In the genomic region with DNA sequence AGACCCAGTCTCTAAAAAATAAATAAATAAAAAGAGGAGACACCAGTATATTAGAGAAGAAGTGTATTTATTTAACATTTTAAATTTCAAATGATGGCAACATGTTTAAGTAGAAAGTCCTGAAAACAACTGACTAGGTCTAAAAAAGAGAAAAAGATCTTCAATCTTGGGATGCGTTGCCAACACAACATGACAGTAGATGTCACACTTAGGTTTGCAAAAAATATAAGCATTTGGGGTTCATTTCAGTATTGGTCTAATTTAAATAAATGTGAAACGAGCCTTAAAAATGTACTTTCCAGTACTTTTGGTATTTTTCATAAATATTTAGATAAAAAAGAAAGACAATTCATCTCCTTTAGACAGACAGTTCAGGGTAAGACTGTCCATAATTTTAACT, we compare ENCODE assay signal across 25 cellular contexts. TPM values are rescaled to one million over a fixed set of nuclear protein-coding genes. Genes with fewer than 3 reads are reported as not detected.
A peak's percentile ranks its signal among the peaks of the same experiment; 100 is the strongest.
DNase-seq lines count a peak whose midpoint lies in the region; ATAC-seq, FAIRE-seq and TF ChIP-seq lines count a peak whose summit lies in the region.
"Had no signal": no experiment of that assay in that cellular context is flagged by ENCODE, and none has a peak within 500 bp of the region (broad histone marks: within the 10 kb centered on the region; RNA-seq: fewer than 3 reads in every experiment).

No MANE protein-coding gene starts in this region.

- intact Hi-C loops in K562 (cut with micrococcal nuclease) = no loop called here
- intact Hi-C loops in activated T-helper 2 cell treated with anti-CD3 and anti-CD28 coated beads, Interferon-gamma antibody, Interleukin-2, Interleukin-4, amounts not matched to agents 10 μg/mL and 5 μg/mL and 100 μg/mL, durations not matched to agents 14 hours and 24 hours and 36 hours (cut with micrococcal nuclease) = loop anchor here (5.0 to 10.0 kb wide), 2 partner anchors 52 to 299 kb away; partner anchors contain the start of genes BCL2L2, CDH24 and PPP1R3E

- no peaks in the 10 kb centered on the region for H3K27me3 Mint-ChIP-seq in activated T-cell treated with anti-CD3 and anti-CD28 coated beads, Interleukin-2, amount 50 U/mL, for 24 hours
- H3K27me3 Mint-ChIP-seq in activated T-cell treated with anti-CD3 and anti-CD28 coated beads, Interleukin-2, amount 50 U/mL, for 4 hours (ENCODE audit: low read depth) = no peaks in the 10 kb centered on the region
- no peaks in the 10 kb centered on the region for H3K27me3 Mint-ChIP-seq in activated T-helper 2 cell treated with anti-CD3 and anti-CD28 coated beads, Interferon-gamma antibody, Interleukin-2, Interleukin-4, amounts not matched to agents 10 μg/mL and 5 μg/mL and 100 μg/mL, durations not matched to agents 14 hours and 24 hours and 36 hours (ENCODE audit: low read depth)
- H3K27me3 Mint-ChIP-seq: activated CD4-positive, alpha-beta memory T cell treated with anti-CD3 and anti-CD28 coated beads for 36 hours; activated T-helper 17 cell treated with anti-CD3 and anti-CD28 coated beads, Interleukin-2, amount 50 U/mL, for 72 hours had no signal

- peak overlapping the region; percentile 30 for H3K4me3 Mint-ChIP-seq in activated T-cell treated with anti-CD3 and anti-CD28 coated beads, Interleukin-2, amount 50 U/mL, for 24 hours
- H3K4me3 Mint-ChIP-seq in activated T-cell treated with anti-CD3 and anti-CD28 coated beads, Interleukin-2, amount 50 U/mL, for 4 hours = no peak overlapping the region
- H3K4me3 Mint-ChIP-seq in activated T-helper 2 cell treated with anti-CD3 and anti-CD28 coated beads, Interferon-gamma antibody, Interleukin-2, Interleukin-4, amounts not matched to agents 10 μg/mL and 5 μg/mL and 100 μg/mL, durations not matched to agents 14 hours and 24 hours and 36 hours (ENCODE audit: low read depth) = no peak overlapping the region

- WGBS in K562 (ENCODE audit: insufficient coverage, low coverage, missing lambda C conversion rate) = 21% methylated on average over 2 of the region's 2 CpGs

- H3K36me3 Mint-ChIP-seq in activated T-cell treated with anti-CD3 and anti-CD28 coated beads, Interleukin-2, amount 50 U/mL, for 24 hours (ENCODE audit: low read depth) = peaks cover 7% of the 10 kb centered on the region
- H3K36me3 Mint-ChIP-seq in activated T-cell treated with anti-CD3 and anti-CD28 coated beads, Interleukin-2, amount 50 U/mL, for 4 hours (ENCODE audit: insufficient read depth) = no peaks in the 10 kb centered on the region
- H3K36me3 Mint-ChIP-seq in activated T-helper 2 cell treated with anti-CD3 and anti-CD28 coated beads, Interferon-gamma antibody, Interleukin-2, Interleukin-4, amounts not matched to agents 10 μg/mL and 5 μg/mL and 100 μg/mL, durations not matched to agents 14 hours and 24 hours and 36 hours (ENCODE audit: low read depth) = no peaks in the 10 kb centered on the region

- no peaks in the 10 kb centered on the region for H3K9me1 ChIP-seq in K562 (ENCODE audit: control insufficient read depth, insufficient read depth, low read length)

- H3K4me3 ChIP-seq in KMS-11 (IDR thresholded peaks at IDR 0.05; ENCODE audit: insufficient read depth, low read depth, low read length) (no peak overlapping the region), K562 (no peak overlapping the region), osteoblast (ENCODE audit: insufficient read depth, low read length) (no peak overlapping the region)

- H3K27me3 ChIP-seq in KMS-11 (ENCODE audit: insufficient read depth, low read depth) (no peaks in the 10 kb centered on the region), K562 (ENCODE audit: control insufficient read depth in 2 of 2, insufficient read depth in 2 of 2, low read length in 2 of 2) (no peaks in the 10 kb centered on the region), osteoblast (ENCODE audit: insufficient read depth, low read length) (no peaks in the 10 kb centered on the region)
- H3K27me3 ChIP-seq: stomach had no signal

- in situ Hi-C loops in K562 (cut with MboI) = no loop called here

- POLR2A ChIA-PET in K562 (lab: Yijun Ruan, JAX) = interaction anchor here (0.7 to 4.0 kb wide), 7 partner anchors 10 to 87 kb away, joined by 3 to 81 read pairs (median 18); partner anchors contain the start of gene RBM23

- H3K36me3 ChIP-seq in KMS-11 (ENCODE audit: insufficient read depth) (no peaks in the 10 kb centered on the region), K562 (ENCODE audit: control insufficient read depth, insufficient read depth, low read length) (no peaks in the 10 kb centered on the region), osteoblast (ENCODE audit: insufficient read depth, low read length) (no peaks in the 10 kb centered on the region)
- H3K36me3 ChIP-seq: HAP-1, stomach had no signal

- H3K79me2 ChIP-seq in KMS-11 (ENCODE audit: insufficient read depth, low read depth) (no peaks in the 10 kb centered on the region), K562 (ENCODE audit: control insufficient read depth, insufficient read depth, low read length) (peaks cover 43% of the 10 kb centered on the region), osteoblast (ENCODE audit: insufficient read depth, low read length) (no peaks in the 10 kb centered on the region)

- H3K4me2 ChIP-seq in KMS-11 (peak overlapping the region; percentile 96; the same call in 1 of the 2 replicates), K562 (ENCODE audit: insufficient read depth, low read length) (no peak overlapping the region), osteoblast (ENCODE audit: insufficient read depth, low read length) (peak overlapping the region; percentile 78)

- TF ChIP-seq CTCF in KMS-11 (conservative IDR thresholded peaks at IDR 0.05; ENCODE audit: low read depth, low read length) = no peak
- no peak for TF ChIP-seq CTCF in K562 (IDR thresholded peaks at IDR 0.05 in 2 of 3, conservative IDR thresholded peaks at IDR 0.05 in 1 of 3; ENCODE audit: insufficient read depth in 2 of 3, low read depth in 1 of 3, low read length in 3 of 3)
- TF ChIP-seq CTCF in osteoblast (IDR thresholded peaks at IDR 0.05; ENCODE audit: extremely low read depth, low read depth, low read length) = no peak

- H2AFZ ChIP-seq in KMS-11 (ENCODE audit: low read depth) (no peak overlapping the region), K562 (ENCODE audit: low read depth, low read length) (no peak overlapping the region), osteoblast (ENCODE audit: low read length) (no peak overlapping the region)

- ATAC-seq in activated T-cell treated with anti-CD3 and anti-CD28 coated beads, Interleukin-2, amount 50 U/mL, for 4 hours = no peak
- ATAC-seq in K562 (no peak), GM21367 (IDR thresholded peaks at IDR 0.05; ENCODE audit: unreplicated experiment) (no peak)
- ATAC-seq: activated T-helper 17 cell treated with anti-CD3 and anti-CD28 coated beads, Interleukin-2, amount 50 U/mL, for 72 hours; left ventricle myocardium superior had no signal

- no peak for TF ChIP-seq EP300 in K562 (IDR thresholded peaks at IDR 0.05; ENCODE audit: low read length)

- no peak for FAIRE-seq in K562 (lab: Jason Lieb, UNC)
- FAIRE-seq: D721Med, endothelial cell of umbilical vein had no signal

- no peak for DNase-seq in activated T-cell treated with anti-CD3 and anti-CD28 coated beads, Interleukin-2, amount 50 U/mL, for 24 hours
- no peak for DNase-seq in activated T-cell treated with anti-CD3 and anti-CD28 coated beads, Interleukin-2, amount 50 U/mL, for 4 hours
- no peak for DNase-seq in K562 (ENCODE audit: extremely low read depth in 1 of 4, low spot score in 3 of 4)
- DNase-seq in osteoblast (ENCODE audit: insufficient read length, low spot score, missing footprints) = no peak
- DNase-seq in SIG-M5 (lab: John Stamatoyannopoulos, UW) = no peak
- no peak for DNase-seq in activated T-helper 2 cell treated with anti-CD3 and anti-CD28 coated beads, Interferon-gamma antibody, Interleukin-2, Interleukin-4, amounts not matched to agents 10 μg/mL and 5 μg/mL and 100 μg/mL, durations not matched to agents 14 hours and 24 hours and 36 hours (ENCODE audit: low spot score)
- DNase-seq: activated CD4-positive, alpha-beta memory T cell treated with anti-CD3 and anti-CD28 coated beads for 36 hours; foreskin melanocyte; left ventricle myocardium superior; NCI-H187 treated with DMSO at 0.1 percent for 48 hours; retina; stimulated activated CD4-positive, alpha-beta T cell treated with anti-CD3 and anti-CD28 coated beads, Interleukin-15, amount 100 ng/mL, for 24 hours; stomach had no signal

- H3K9ac ChIP-seq in KMS-11 (no peak overlapping the region), K562 (ENCODE audit: insufficient read depth in 1 of 2, low read depth in 2 of 2, low read length in 2 of 2) (peak overlapping the region in 1 of 2 experiments; percentile 92; a peak in 2 of 4 replicates)

- H3K27ac Mint-ChIP-seq in activated T-cell treated with anti-CD3 and anti-CD28 coated beads, Interleukin-2, amount 50 U/mL, for 24 hours = no peak overlapping the region
- no peak overlapping the region for H3K27ac Mint-ChIP-seq in activated T-helper 2 cell treated with anti-CD3 and anti-CD28 coated beads, Interferon-gamma antibody, Interleukin-2, Interleukin-4, amounts not matched to agents 10 μg/mL and 5 μg/mL and 100 μg/mL, durations not matched to agents 14 hours and 24 hours and 36 hours

- H3K4me1 Mint-ChIP-seq in activated T-cell treated with anti-CD3 and anti-CD28 coated beads, Interleukin-2, amount 50 U/mL, for 24 hours (ENCODE audit: low read depth) = peaks cover 54% of the 10 kb centered on the region
- peaks cover 41% of the 10 kb centered on the region for H3K4me1 Mint-ChIP-seq in activated T-cell treated with anti-CD3 and anti-CD28 coated beads, Interleukin-2, amount 50 U/mL, for 4 hours (ENCODE audit: low read depth)
- H3K4me1 Mint-ChIP-seq in activated T-helper 2 cell treated with anti-CD3 and anti-CD28 coated beads, Interferon-gamma antibody, Interleukin-2, Interleukin-4, amounts not matched to agents 10 μg/mL and 5 μg/mL and 100 μg/mL, durations not matched to agents 14 hours and 24 hours and 36 hours (ENCODE audit: low read depth) = peaks cover 42% of the 10 kb centered on the region

- H3K27ac ChIP-seq in KMS-11 (no peak overlapping the region; the same call in 1 of the 2 replicates), K562 (ENCODE audit: extremely low read depth, low read depth, low read length) (peak overlapping the region; percentile 97), osteoblast (ENCODE audit: low read depth, low read length) (peak overlapping the region; percentile 87)

- H3K9me3 ChIP-seq in K562 (replicated peaks; ENCODE audit: control insufficient read depth, insufficient read depth, low read depth, low read length) (no peaks in the 10 kb centered on the region), osteoblast (ENCODE audit: low read depth, low read length) (no peaks in the 10 kb centered on the region)
- H3K9me3 ChIP-seq: HAP-1, stomach had no signal

- no peak for TF ChIP-seq RAD21 in K562 (CRISPR knock-in tag; conservative IDR thresholded peaks at IDR 0.05 in 1 of 2, IDR thresholded peaks at IDR 0.05 in 1 of 2)

- BruUV-seq in K562 (replicated peaks; lab: Mats Ljungman, UMichigan) = no TSS peak

- H3K9me3 Mint-ChIP-seq in activated T-cell treated with anti-CD3 and anti-CD28 coated beads, Interleukin-2, amount 50 U/mL, for 24 hours = no peaks in the 10 kb centered on the region
- no peaks in the 10 kb centered on the region for H3K9me3 Mint-ChIP-seq in activated T-cell treated with anti-CD3 and anti-CD28 coated beads, Interleukin-2, amount 50 U/mL, for 4 hours
- H3K9me3 Mint-ChIP-seq in activated T-helper 2 cell treated with anti-CD3 and anti-CD28 coated beads, Interferon-gamma antibody, Interleukin-2, Interleukin-4, amounts not matched to agents 10 μg/mL and 5 μg/mL and 100 μg/mL, durations not matched to agents 14 hours and 24 hours and 36 hours = no peaks in the 10 kb centered on the region
- H3K9me3 Mint-ChIP-seq: activated CD4-positive, alpha-beta memory T cell treated with anti-CD3 and anti-CD28 coated beads for 36 hours; activated T-helper 17 cell treated with anti-CD3 and anti-CD28 coated beads, Interleukin-2, amount 50 U/mL, for 72 hours had no signal

- H4K20me1 ChIP-seq in KMS-11 (ENCODE audit: insufficient read depth) (no peaks in the 10 kb centered on the region), K562 (replicated peaks; ENCODE audit: control insufficient read depth, insufficient read depth, low read length) (no peaks in the 10 kb centered on the region), osteoblast (ENCODE audit: insufficient read depth, low read length) (no peaks in the 10 kb centered on the region)

- CTCF ChIA-PET in K562 (lab: Yijun Ruan, JAX; ENCODE audit: low intra/inter-chr PET ratio) = no interaction called here

- H3K4me1 ChIP-seq in KMS-11 (ENCODE audit: low read depth, poor library complexity, severe bottlenecking) = peaks cover 31% of the 10 kb centered on the region
- peaks cover 18 to 27% of the 10 kb centered on the region in 2 experiments for H3K4me1 ChIP-seq in K562 (replicated peaks in 1 of 2; ENCODE audit: control insufficient read depth in 2 of 2, insufficient read depth in 2 of 2, low read length in 2 of 2)
- H3K4me1 ChIP-seq in osteoblast (ENCODE audit: insufficient read depth, low read length) = peaks cover 23% of the 10 kb centered on the region

- TF ChIP-seq POLR2A in K562 (conservative IDR thresholded peaks at IDR 0.05) = no peak

RNA-seq across cellular contexts. Expression of gene C14orf93, which starts 4.5 kb away (rescaled TPM):
- 1 to 10 TPM; 3.6 to 5.4 (median 5.1) TPM for total RNA-seq in activated T-cell treated with anti-CD3 and anti-CD28 coated beads, Interleukin-2, amount 50 U/mL, for 4 hours
- 17.1 and 22.1 TPM in 2 replicates for total RNA-seq in K562 (2011; cell fraction: chromatin; rRNA removed; ENCODE audit: low replicate concordance)
- total RNA-seq in K562 (2011; cell fraction: nucleolus; rRNA removed) = 11.1 and 12.5 TPM in 2 replicates
- total RNA-seq in K562 (2011; cell fraction: nucleoplasm; rRNA removed) = 12.4 and 13.6 TPM in 2 replicates
- total RNA-seq in K562 (2014; rRNA removed) (17.0 and 18.7 TPM in 2 replicates), K562 (2014; rRNA removed; fragmentation: Illumina TruSeq; extraction: Trizol) (11.1 and 12.9 TPM in 2 replicates), K562 (2015; rRNA removed; fragmentation: Illumina TruSeq; extraction: Trizol) (11.8 and 14.8 TPM in 2 replicates), K562 (2021) (15.9 and 16.1 TPM in 2 replicates), osteoblast (12.4 and 15.9 TPM in 2 replicates)
- polyA plus RNA-seq in K562 (2011; rRNA removed) (20.4 and 23.1 TPM in 2 replicates), K562 (2014; fragmentation: Illumina TruSeq; extraction: Trizol) (22.0 and 26.3 TPM in 2 replicates), K562 (2014; fragmentation: Nextera tagmentation; extraction: Ambion mirVana) (1 to 10 TPM; 2.2 to 3.0 TPM), K562 (2014; rRNA removed) (22.4 and 24.3 TPM in 2 replicates)
- 24.5 and 29.4 TPM in 2 replicates for polyA plus RNA-seq in K562 (2011; cell fraction: cytosol; rRNA removed)
- polyA plus RNA-seq in K562 (2011; cell fraction: nucleus; rRNA removed) = 21.8 and 24.5 TPM in 2 replicates
- 11.8 and 23.7 TPM in 2 replicates for polyA plus RNA-seq in K562 (2012)
- 28.0 and 29.8 TPM in 2 replicates for polyA minus RNA-seq in K562 (2011; rRNA and poly(A)+ RNA removed)
- polyA minus RNA-seq in K562 (2011; cell fraction: cytosol; rRNA and poly(A)+ RNA removed) = 9.7 and 11.8 TPM in 2 replicates
- polyA minus RNA-seq in K562 (2011; cell fraction: nucleus; rRNA and poly(A)+ RNA removed) = 5.3 and 7.0 TPM in 2 replicates
- total RNA-seq in activated T-helper 2 cell treated with anti-CD3 and anti-CD28 coated beads, Interferon-gamma antibody, Interleukin-2, Interleukin-4, amounts not matched to agents 10 μg/mL and 5 μg/mL and 100 μg/mL, durations not matched to agents 14 hours and 24 hours and 36 hours = 9.1 and 9.2 TPM in 2 replicates

RNA-seq across cellular contexts. Expression of gene AJUBA, which starts 23.1 kb away (rescaled TPM):
- 1 to 10 TPM; 2.0 to 3.8 (median 2.6) TPM for total RNA-seq in activated T-cell treated with anti-CD3 and anti-CD28 coated beads, Interleukin-2, amount 50 U/mL, for 4 hours
- 12.8 and 18.9 TPM in 2 replicates for total RNA-seq in K562 (2011; cell fraction: chromatin; rRNA removed; ENCODE audit: low replicate concordance)
- 9.2 and 10.0 TPM in 2 replicates for total RNA-seq in K562 (2011; cell fraction: nucleolus; rRNA removed)
- 10.9 and 18.6 TPM in 2 replicates for total RNA-seq in K562 (2011; cell fraction: nucleoplasm; rRNA removed)
- total RNA-seq in K562 (2014; rRNA removed) = 3.3 and 5.3 TPM in 2 replicates
- total RNA-seq in K562 (2014; rRNA removed; fragmentation: Illumina TruSeq; extraction: Trizol) = 3.1 and 3.2 TPM in 2 replicates
- 1.5 and 1.8 TPM in 2 replicates for total RNA-seq in K562 (2015; rRNA removed; fragmentation: Illumina TruSeq; extraction: Trizol)
- 2.9 and 4.3 TPM in 2 replicates for total RNA-seq in K562 (2021)
- 4.7 and 6.4 TPM in 2 replicates for polyA plus RNA-seq in K562 (2011; rRNA removed)
- polyA plus RNA-seq in K562 (2011; cell fraction: cytosol; rRNA removed) = 3.5 and 5.2 TPM in 2 replicates
- polyA plus RNA-seq in K562 (2011; cell fraction: nucleus; rRNA removed) = 7.3 and 10.0 TPM in 2 replicates
- polyA plus RNA-seq in K562 (2012) = 3.0 and 13.8 TPM in 2 replicates
- polyA plus RNA-seq in K562 (2014; fragmentation: Illumina TruSeq; extraction: Trizol) = 2.3 and 2.8 TPM in 2 replicates
- polyA plus RNA-seq in K562 (2014; fragmentation: Nextera tagmentation; extraction: Ambion mirVana) = 1 to 10 TPM in 1 of 2 experiments, under 1 TPM in 1; 0.73 to 1.6 TPM
- polyA plus RNA-seq in K562 (2014; rRNA removed) = 2.0 and 2.2 TPM in 2 replicates
- polyA minus RNA-seq in K562 (2011; rRNA and poly(A)+ RNA removed) = 10.0 and 10.6 TPM in 2 replicates
- polyA minus RNA-seq in K562 (2011; cell fraction: cytosol; rRNA and poly(A)+ RNA removed) = 3.7 and 4.5 TPM in 2 replicates
- 4.7 and 9.6 TPM in 2 replicates for polyA minus RNA-seq in K562 (2011; cell fraction: nucleus; rRNA and poly(A)+ RNA removed)
- 63.9 and 74.9 TPM in 2 replicates for total RNA-seq in osteoblast
- total RNA-seq in activated T-helper 2 cell treated with anti-CD3 and anti-CD28 coated beads, Interferon-gamma antibody, Interleukin-2, Interleukin-4, amounts not matched to agents 10 μg/mL and 5 μg/mL and 100 μg/mL, durations not matched to agents 14 hours and 24 hours and 36 hours = 1.5 and 2.1 TPM in 2 replicates

RNA-seq across cellular contexts. Expression of gene PSMB5, which starts 29.2 kb away (rescaled TPM):
- total RNA-seq in activated T-cell treated with anti-CD3 and anti-CD28 coated beads, Interleukin-2, amount 50 U/mL, for 4 hours = 100 to 1,000 TPM; 220 to 231 (median 227) TPM
- 49.0 and 108 TPM in 2 replicates for total RNA-seq in K562 (2011; cell fraction: chromatin; rRNA removed; ENCODE audit: low replicate concordance)
- 166 and 172 TPM in 2 replicates for total RNA-seq in K562 (2011; cell fraction: nucleolus; rRNA removed)
- 110 and 115 TPM in 2 replicates for total RNA-seq in K562 (2011; cell fraction: nucleoplasm; rRNA removed)
- total RNA-seq in K562 (2014; rRNA removed) (279 and 297 TPM in 2 replicates), K562 (2014; rRNA removed; fragmentation: Illumina TruSeq; extraction: Trizol) (204 and 223 TPM in 2 replicates), K562 (2015; rRNA removed; fragmentation: Illumina TruSeq; extraction: Trizol) (210 and 212 TPM in 2 replicates), K562 (2021) (198 and 218 TPM in 2 replicates), osteoblast (162 and 164 TPM in 2 replicates)
- polyA plus RNA-seq in K562 (2011; rRNA removed) (273 and 285 TPM in 2 replicates), K562 (2014; fragmentation: Illumina TruSeq; extraction: Trizol) (194 and 201 TPM in 2 replicates), K562 (2014; fragmentation: Nextera tagmentation; extraction: Ambion mirVana) (1,000 to 10,000 TPM; 1,679 to 1,870 TPM), K562 (2014; rRNA removed) (249 and 269 TPM in 2 replicates)
- 421 and 454 TPM in 2 replicates for polyA plus RNA-seq in K562 (2011; cell fraction: cytosol; rRNA removed)
- 100 and 125 TPM in 2 replicates for polyA plus RNA-seq in K562 (2011; cell fraction: nucleus; rRNA removed)
- polyA plus RNA-seq in K562 (2012) = 194 and 217 TPM in 2 replicates
- polyA minus RNA-seq in K562 (2011; rRNA and poly(A)+ RNA removed) = 242 and 304 TPM in 2 replicates
- polyA minus RNA-seq in K562 (2011; cell fraction: cytosol; rRNA and poly(A)+ RNA removed) = 130 and 188 TPM in 2 replicates
- 61.7 and 82.4 TPM in 2 replicates for polyA minus RNA-seq in K562 (2011; cell fraction: nucleus; rRNA and poly(A)+ RNA removed)
- 124 and 134 TPM in 2 replicates for total RNA-seq in activated T-helper 2 cell treated with anti-CD3 and anti-CD28 coated beads, Interferon-gamma antibody, Interleukin-2, Interleukin-4, amounts not matched to agents 10 μg/mL and 5 μg/mL and 100 μg/mL, durations not matched to agents 14 hours and 24 hours and 36 hours

RNA-seq across cellular contexts. Expression of gene PSMB11, which starts 36.6 kb away (rescaled TPM):
- total RNA-seq in activated T-cell treated with anti-CD3 and anti-CD28 coated beads, Interleukin-2, amount 50 U/mL, for 4 hours = not detected
- total RNA-seq in K562 (2011; cell fraction: chromatin; rRNA removed; ENCODE audit: low replicate concordance) = not detected in 2 replicates
- 0.17 TPM in 1 of 2 replicates, not detected in the other for total RNA-seq in K562 (2011; cell fraction: nucleolus; rRNA removed)
- total RNA-seq in K562 (2011; cell fraction: nucleoplasm; rRNA removed) = not detected in 2 replicates
- total RNA-seq in K562 (2014; rRNA removed) (not detected in 2 replicates), K562 (2014; rRNA removed; fragmentation: Illumina TruSeq; extraction: Trizol) (not detected in 2 replicates), K562 (2015; rRNA removed; fragmentation: Illumina TruSeq; extraction: Trizol) (not detected in 2 replicates), K562 (2021) (not detected in 2 replicates), osteoblast (not detected in 2 replicates)
- polyA plus RNA-seq in K562 (2011; rRNA removed) (not detected in 2 replicates), K562 (2014; fragmentation: Illumina TruSeq; extraction: Trizol) (not detected in 2 replicates), K562 (2014; fragmentation: Nextera tagmentation; extraction: Ambion mirVana) (not detected), K562 (2014; rRNA removed) (not detected in 2 replicates)
- 0.06 TPM in 1 of 2 replicates, not detected in the other for polyA plus RNA-seq in K562 (2011; cell fraction: cytosol; rRNA removed)
- polyA plus RNA-seq in K562 (2011; cell fraction: nucleus; rRNA removed) = not detected in 2 replicates
- not detected in 2 replicates for polyA plus RNA-seq in K562 (2012)
- not detected in 2 replicates for polyA minus RNA-seq in K562 (2011; rRNA and poly(A)+ RNA removed)
- polyA minus RNA-seq in K562 (2011; cell fraction: cytosol; rRNA and poly(A)+ RNA removed) = not detected in 2 replicates
- not detected in 2 replicates for polyA minus RNA-seq in K562 (2011; cell fraction: nucleus; rRNA and poly(A)+ RNA removed)
- not detected in 2 replicates for total RNA-seq in activated T-helper 2 cell treated with anti-CD3 and anti-CD28 coated beads, Interferon-gamma antibody, Interleukin-2, Interleukin-4, amounts not matched to agents 10 μg/mL and 5 μg/mL and 100 μg/mL, durations not matched to agents 14 hours and 24 hours and 36 hours
- total RNA-seq: activated CD4-positive, alpha-beta memory T cell treated with anti-CD3 and anti-CD28 coated beads for 36 hours; activated T-helper 17 cell treated with anti-CD3 and anti-CD28 coated beads, Interleukin-2, amount 50 U/mL, for 72 hours; cerebellum; endothelial cell of umbilical vein; HT-29; left ventricle myocardium superior; M059J; NCI-H460; stomach; urinary bladder had no signal
- polyA plus RNA-seq: AG04450, endothelial cell of umbilical vein, stomach, urinary bladder had no signal

RNA-seq across cellular contexts. Expression of gene HAUS4, which starts 48.6 kb away (rescaled TPM):
- total RNA-seq in activated T-cell treated with anti-CD3 and anti-CD28 coated beads, Interleukin-2, amount 50 U/mL, for 4 hours = 10 to 100 TPM; 28.8 to 39.7 (median 38.5) TPM
- total RNA-seq in K562 (2011; cell fraction: chromatin; rRNA removed; ENCODE audit: low replicate concordance) = 69.7 and 91.7 TPM in 2 replicates
- total RNA-seq in K562 (2011; cell fraction: nucleolus; rRNA removed) = 49.2 and 58.2 TPM in 2 replicates
- total RNA-seq in K562 (2011; cell fraction: nucleoplasm; rRNA removed) = 65.3 and 66.7 TPM in 2 replicates
- total RNA-seq in K562 (2014; rRNA removed) (53.3 and 62.8 TPM in 2 replicates), K562 (2014; rRNA removed; fragmentation: Illumina TruSeq; extraction: Trizol) (59.2 and 62.3 TPM in 2 replicates), K562 (2015; rRNA removed; fragmentation: Illumina TruSeq; extraction: Trizol) (44.1 and 49.2 TPM in 2 replicates), K562 (2021) (47.4 and 49.3 TPM in 2 replicates), osteoblast (43.4 and 46.9 TPM in 2 replicates)
- polyA plus RNA-seq in K562 (2011; rRNA removed) (80.3 and 85.4 TPM in 2 replicates), K562 (2014; fragmentation: Illumina TruSeq; extraction: Trizol) (41.2 and 46.3 TPM in 2 replicates), K562 (2014; fragmentation: Nextera tagmentation; extraction: Ambion mirVana) (10 to 100 TPM; 12.5 to 13.0 TPM), K562 (2014; rRNA removed) (71.8 and 71.9 TPM in 2 replicates)
- 34.3 and 50.3 TPM in 2 replicates for polyA plus RNA-seq in K562 (2011; cell fraction: cytosol; rRNA removed)
- polyA plus RNA-seq in K562 (2011; cell fraction: nucleus; rRNA removed) = 60.6 and 85.4 TPM in 2 replicates
- 43.0 and 99.2 TPM in 2 replicates for polyA plus RNA-seq in K562 (2012)
- polyA minus RNA-seq in K562 (2011; rRNA and poly(A)+ RNA removed) = 76.9 and 94.5 TPM in 2 replicates
- 27.2 and 28.9 TPM in 2 replicates for polyA minus RNA-seq in K562 (2011; cell fraction: cytosol; rRNA and poly(A)+ RNA removed)
- polyA minus RNA-seq in K562 (2011; cell fraction: nucleus; rRNA and poly(A)+ RNA removed) = 28.1 and 36.3 TPM in 2 replicates
- 63.5 and 65.5 TPM in 2 replicates for total RNA-seq in activated T-helper 2 cell treated with anti-CD3 and anti-CD28 coated beads, Interferon-gamma antibody, Interleukin-2, Interleukin-4, amounts not matched to agents 10 μg/mL and 5 μg/mL and 100 μg/mL, durations not matched to agents 14 hours and 24 hours and 36 hours
